In genomic region chr17:29155966-29156338, GRCh38 we compare ENCODE assay signal across 8 cellular contexts. TPM values are rescaled to one million over a fixed set of nuclear protein-coding genes. Genes with fewer than 3 reads are reported as not detected.
DNase-seq lines count a peak whose midpoint lies in the region; ATAC-seq and TF ChIP-seq lines count a peak whose summit lies in the region.

No MANE protein-coding gene starts in this region.

- H3K9me2 ChIP-seq in Karpas-422 (replicated peaks; ENCODE audit: insufficient read depth, low read length), result no peaks in the 10 kb centered on the region

- H3K9me3 ChIP-seq in vagina (no peaks in the 10 kb centered on the region), Karpas-422 (ENCODE audit: low read length) (no peaks in the 10 kb centered on the region)

- H3K9me3 Mint-ChIP-seq in natural killer cell treated with Interleukin-12 subunit alpha and Interleukin-12 subunit beta and Interleukin-15 and Interleukin-18, amount 100 ng/mL, for 72 hours, result no peaks in the 10 kb centered on the region
- H3K9me3 Mint-ChIP-seq in natural killer cell, result no peaks in the 10 kb centered on the region
- H3K9me3 Mint-ChIP-seq in central memory CD8-positive, alpha-beta T cell, result no peaks in the 10 kb centered on the region

- no peaks in the 10 kb centered on the region for H3K27me3 ChIP-seq in vagina
- no peaks in the 10 kb centered on the region for H3K27me3 ChIP-seq in Karpas-422 (ENCODE audit: low read length)

- no peak overlapping the region for H3K4me3 Mint-ChIP-seq in natural killer cell treated with Interleukin-12 subunit alpha and Interleukin-12 subunit beta and Interleukin-15 and Interleukin-18, amount 100 ng/mL, for 72 hours
- no peak overlapping the region for H3K4me3 Mint-ChIP-seq in natural killer cell
- H3K4me3 Mint-ChIP-seq in central memory CD8-positive, alpha-beta T cell, result no peak overlapping the region

- H3K4me2 ChIP-seq in Karpas-422 (ENCODE audit: low read depth, low read length, poor library complexity, severe bottlenecking), result no peak overlapping the region

- no peaks in the 10 kb centered on the region for H3K36me3 Mint-ChIP-seq in natural killer cell treated with Interleukin-12 subunit alpha and Interleukin-12 subunit beta and Interleukin-15 and Interleukin-18, amount 100 ng/mL, for 72 hours
- no peaks in the 10 kb centered on the region for H3K36me3 Mint-ChIP-seq in natural killer cell
- H3K36me3 Mint-ChIP-seq in central memory CD8-positive, alpha-beta T cell (ENCODE audit: insufficient read depth), result peaks cover 2% of the 10 kb centered on the region

- H3K27ac ChIP-seq in vagina, result peak overlapping the region; percentile 77
- H3K27ac ChIP-seq in Karpas-422 (ENCODE audit: low read length), result no peak overlapping the region

- H4K20me1 ChIP-seq in Karpas-422 (ENCODE audit: insufficient read depth, low read depth, low read length), result no peaks in the 10 kb centered on the region

- H3K27me3 Mint-ChIP-seq in natural killer cell treated with Interleukin-12 subunit alpha and Interleukin-12 subunit beta and Interleukin-15 and Interleukin-18, amount 100 ng/mL, for 72 hours, result no peaks in the 10 kb centered on the region
- H3K27me3 Mint-ChIP-seq in natural killer cell (ENCODE audit: low read depth in 2 of 2), result no peaks in the 10 kb centered on the region
- no peaks in the 10 kb centered on the region for H3K27me3 Mint-ChIP-seq in central memory CD8-positive, alpha-beta T cell

- peaks cover 26 to 29% of the 10 kb centered on the region in 2 donors for H3K4me1 Mint-ChIP-seq in natural killer cell treated with Interleukin-12 subunit alpha and Interleukin-12 subunit beta and Interleukin-15 and Interleukin-18, amount 100 ng/mL, for 72 hours (ENCODE audit: low read depth in 2 of 2)
- peaks cover 11 to 28% of the 10 kb centered on the region in 2 donors for H3K4me1 Mint-ChIP-seq in natural killer cell
- H3K4me1 Mint-ChIP-seq in central memory CD8-positive, alpha-beta T cell, result peaks cover 25% of the 10 kb centered on the region

- H3K36me3 ChIP-seq in vagina, result no peaks in the 10 kb centered on the region
- no peaks in the 10 kb centered on the region for H3K36me3 ChIP-seq in Karpas-422 (ENCODE audit: insufficient read depth, low read length)

- H3K4me3 ChIP-seq in vagina (no peak overlapping the region), Karpas-422 (ENCODE audit: low read length) (no peak overlapping the region)

- DNase-seq in natural killer cell treated with Interleukin-12 subunit alpha and Interleukin-12 subunit beta and Interleukin-15 and Interleukin-18, amount 100 ng/mL, for 72 hours (ENCODE audit: low spot score), result no peak
- no peak for DNase-seq in natural killer cell
- no peak for DNase-seq in central memory CD8-positive, alpha-beta T cell (ENCODE audit: low spot score in 2 of 2)
- peak; percentile 56 to 66 for DNase-seq in lung microvascular endothelial cell (ENCODE audit: low read depth in 2 of 2)
- no peak for DNase-seq in vagina (ENCODE audit: extremely low spot score in 2 of 2)
- no peak for DNase-seq in NCI-H128 (lab: John Stamatoyannopoulos, UW; ENCODE audit: unreplicated experiment)
- no peak for DNase-seq in Karpas-422
- DNase-seq in OCI-M2 (lab: John Stamatoyannopoulos, UW; ENCODE audit: unreplicated experiment), result no peak

- H3K4me1 ChIP-seq in vagina, result peaks cover 64% of the 10 kb centered on the region
- peaks cover 8% of the 10 kb centered on the region; the same call in 1 of the 2 replicates for H3K4me1 ChIP-seq in Karpas-422 (ENCODE audit: low read length)

- H3K79me2 ChIP-seq in Karpas-422 (ENCODE audit: low read length), result no peaks in the 10 kb centered on the region

- TF ChIP-seq CTCF in natural killer cell (IDR thresholded peaks at IDR 0.05), result no peak
- no peak for TF ChIP-seq CTCF in vagina (IDR thresholded peaks at IDR 0.05)

- no peak overlapping the region for H3K9ac ChIP-seq in Karpas-422 (ENCODE audit: low read length)

- ATAC-seq in natural killer cell treated with Interleukin-12 subunit alpha and Interleukin-12 subunit beta and Interleukin-15 and Interleukin-18, amount 100 ng/mL, for 72 hours, result no peak
- no peak for ATAC-seq in natural killer cell
- no peak for ATAC-seq in central memory CD8-positive, alpha-beta T cell (replicated peaks; ENCODE audit: extremely low read depth, poor library complexity, severe bottlenecking)

- H3K27ac Mint-ChIP-seq in natural killer cell treated with Interleukin-12 subunit alpha and Interleukin-12 subunit beta and Interleukin-15 and Interleukin-18, amount 100 ng/mL, for 72 hours, result peak overlapping the region; percentile 86 to 95
- peak overlapping the region in 1 of 2 donors; percentile 90 for H3K27ac Mint-ChIP-seq in natural killer cell
- peak overlapping the region; percentile 32 for H3K27ac Mint-ChIP-seq in central memory CD8-positive, alpha-beta T cell (ENCODE audit: low read depth)

- TF ChIP-seq POLR2A in vagina (IDR thresholded peaks at IDR 0.05), result no peak

- intact Hi-C loops in natural killer cell (cut with micrococcal nuclease), result no loop called here
- intact Hi-C loops in vagina (cut with DNase I), result no loop called here

- no peak overlapping the region for H2AFZ ChIP-seq in Karpas-422 (ENCODE audit: low read length)

RNA-seq across cellular contexts. Expression of gene MYO18A, which starts 24.2 kb away (rescaled TPM):
- 10 to 100 TPM; 56.7 to 60.9 TPM for total RNA-seq in natural killer cell treated with Interleukin-12 subunit alpha and Interleukin-12 subunit beta and Interleukin-15 and Interleukin-18, amount 100 ng/mL, for 72 hours
- total RNA-seq in natural killer cell (100 to 1,000 TPM; 110 to 117 (median 115) TPM), lung microvascular endothelial cell (22.4 and 26.2 TPM in 2 replicates), vagina (70.7 TPM)
- 16.4 and 54.6 TPM in 2 replicates for total RNA-seq in Karpas-422 (2014; rRNA removed; shearing (Covaris generic); ENCODE audit: low replicate concordance)

Comparison
In these comparisons a context has a peak if more than half of its experiments do, and no peak if none do; other contexts are left out.
1. DNase-seq: peak in lung microvascular endothelial cell (2 of 2); none in natural killer cell treated with Interleukin-12 subunit alpha and Interleukin-12 subunit beta and Interleukin-15 and Interleukin-18, amount 100 ng/mL, for 72 hours (single experiment), natural killer cell (single experiment), central memory CD8-positive, alpha-beta T cell (0 of 2), vagina (0 of 2), NCI-H128 (single experiment), Karpas-422 (single experiment) and OCI-M2 (single experiment).